Comparison of ENCODE assay signal across 1 cellular context in the genomic region with DNA sequence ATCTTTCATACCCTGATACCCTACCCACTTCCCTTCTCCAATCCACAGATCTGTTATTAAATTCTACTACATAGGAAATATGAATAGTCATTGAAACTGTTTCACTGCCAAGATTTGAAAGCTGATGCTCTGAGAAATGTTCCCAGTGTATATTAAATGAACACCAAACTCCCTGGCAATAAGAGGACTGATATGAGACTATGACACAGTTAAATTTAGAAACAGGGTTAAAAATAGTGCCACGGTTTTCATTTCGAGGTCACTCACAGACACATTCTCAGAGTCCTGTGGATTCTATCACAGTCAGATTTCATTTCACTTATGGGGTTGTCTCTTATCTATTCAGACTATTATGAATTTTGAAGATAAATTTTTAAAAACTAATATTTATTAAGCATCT.
TF ChIP-seq lines count a peak whose summit lies in the region.

No MANE protein-coding gene starts in this region.

TF ChIP-seq in GM12878, 131 proteins besides CTCF, POLR2A, EP300 and RAD21 (continued from another document):
- TF ChIP-seq, protein P1, sequence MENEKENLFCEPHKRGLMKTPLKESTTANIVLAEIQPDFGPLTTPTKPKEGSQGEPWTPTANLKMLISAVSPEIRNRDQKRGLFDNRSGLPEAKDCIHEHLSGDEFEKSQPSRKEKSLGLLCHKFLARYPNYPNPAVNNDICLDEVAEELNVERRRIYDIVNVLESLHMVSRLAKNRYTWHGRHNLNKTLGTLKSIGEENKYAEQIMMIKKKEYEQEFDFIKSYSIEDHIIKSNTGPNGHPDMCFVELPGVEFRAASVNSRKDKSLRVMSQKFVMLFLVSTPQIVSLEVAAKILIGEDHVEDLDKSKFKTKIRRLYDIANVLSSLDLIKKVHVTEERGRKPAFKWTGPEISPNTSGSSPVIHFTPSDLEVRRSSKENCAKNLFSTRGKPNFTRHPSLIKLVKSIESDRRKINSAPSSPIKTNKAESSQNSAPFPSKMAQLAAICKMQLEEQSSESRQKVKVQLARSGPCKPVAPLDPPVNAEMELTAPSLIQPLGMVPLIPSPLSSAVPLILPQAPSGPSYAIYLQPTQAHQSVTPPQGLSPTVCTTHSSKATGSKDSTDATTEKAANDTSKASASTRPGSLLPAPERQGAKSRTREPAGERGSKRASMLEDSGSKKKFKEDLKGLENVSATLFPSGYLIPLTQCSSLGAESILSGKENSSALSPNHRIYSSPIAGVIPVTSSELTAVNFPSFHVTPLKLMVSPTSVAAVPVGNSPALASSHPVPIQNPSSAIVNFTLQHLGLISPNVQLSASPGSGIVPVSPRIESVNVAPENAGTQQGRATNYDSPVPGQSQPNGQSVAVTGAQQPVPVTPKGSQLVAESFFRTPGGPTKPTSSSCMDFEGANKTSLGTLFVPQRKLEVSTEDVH (IDR thresholded peaks at IDR 0.05; ENCODE audit: low read depth, partially characterized antibody): no peak
- no peak for TF ChIP-seq HDAC6 (IDR thresholded peaks at IDR 0.05; ENCODE audit: unreplicated experiment)
